In genomic region chr3:176321532-176321931, GRCh38 we compare ENCODE assay signal across 2 cellular contexts.
TF ChIP-seq lines count a peak whose summit lies in the region.

No MANE protein-coding gene starts in this region.

TF ChIP-seq in GM23338, 12 proteins besides CTCF, POLR2A, EP300 and RAD21:
- TF ChIP-seq NANOG (IDR thresholded peaks at IDR 0.05; ENCODE audit: borderline replicate concordance), result peak; percentile 78
- TF ChIP-seq POLR2AphosphoS5 (IDR thresholded peaks at IDR 0.05; ENCODE audit: low read depth), result peak; percentile 81

TF ChIP-seq in H1, 55 proteins besides CTCF, POLR2A, EP300 and RAD21:
- TF ChIP-seq TBP (IDR thresholded peaks at IDR 0.05; ENCODE audit: low read depth, low read length), result 0 out of 2 replicates have a peak, but pooled peaks have one; percentile 29
